ENCODE assay signal across 8 cellular contexts in genomic region chr2:95207111-95207961, GRCh38. TPM values are rescaled to one million over a fixed set of nuclear protein-coding genes. Genes with fewer than 3 reads are reported as not detected.
DNase-seq lines count a peak whose midpoint lies in the region; ATAC-seq and TF ChIP-seq lines count a peak whose summit lies in the region.

Gene ZNF892 (plus strand): TSS chr2:95207521. CDS start chr2:95207816, 295 bp downstream.

- H2BK5ac ChIP-seq in H9 (ENCODE audit: insufficient read length, low read length) = no peak within 1 kb of the TSS

- peak within 1 kb of the TSS; percentile 20 for H3K18ac ChIP-seq in H9 (ENCODE audit: insufficient read length, low read depth, low read length)

- H3K9me3 ChIP-seq in H9 (ENCODE audit: control insufficient read depth, low read depth, low read length) = peaks cover 22% of the 10 kb centered on the region
- H3K9me3 ChIP-seq in SK-N-MC (ENCODE audit: low read depth, low read length) = 0 out of 2 replicates have a peak, but pooled peaks cover 4% of the 10 kb centered on the region
- H3K9me3 ChIP-seq in osteoblast (ENCODE audit: low read depth, low read length) = peaks cover 14% of the 10 kb centered on the region
- H3K9me3 ChIP-seq in thoracic aorta = peaks cover 13% of the 10 kb centered on the region

- no peak within 1 kb of the TSS for H2AFZ ChIP-seq in H9 (ENCODE audit: low read length)
- H2AFZ ChIP-seq in osteoblast (ENCODE audit: low read length) = peak within 1 kb of the TSS; percentile 92

- H4K91ac ChIP-seq in H9 (ENCODE audit: insufficient read length, low read depth, low read length) = no peak within 1 kb of the TSS

- H3K14ac ChIP-seq in H9 (ENCODE audit: insufficient read depth, low read length) = peak within 1 kb of the TSS; percentile 80

- no peak within 1 kb of the TSS for H3K56ac ChIP-seq in H9 (ENCODE audit: insufficient read length, low read depth, low read length)

- H3K9me3 Mint-ChIP-seq in H9 (peaks cover 33 to 35% of the 10 kb centered on the region in 2 experiments), glutamatergic neuron (ENCODE audit: unreplicated experiment) (peaks cover 15% of the 10 kb centered on the region)
- H3K9me3 Mint-ChIP-seq in activated naive CD4-positive, alpha-beta T cell treated with anti-CD3 and anti-CD28 coated beads, Interleukin-2, amount 50 U/mL, for 72 hours = peaks cover 10 to 18% of the 10 kb centered on the region in 2 donors

- H3K27me3 Mint-ChIP-seq in H9 (ENCODE audit: low read depth) (peaks cover 25% of the 10 kb centered on the region), glutamatergic neuron (ENCODE audit: unreplicated experiment) (peaks cover 4% of the 10 kb centered on the region)

- no peak within 1 kb of the TSS for H3K27ac ChIP-seq in H9 (ENCODE audit: insufficient read length, low read depth, low read length)
- no peak within 1 kb of the TSS for H3K27ac ChIP-seq in SK-N-MC
- H3K27ac ChIP-seq in osteoblast (ENCODE audit: low read depth, low read length) = peak within 1 kb of the TSS; percentile 45
- peak within 1 kb of the TSS; percentile 77 to 88 for H3K27ac ChIP-seq in thoracic aorta

- peak within 1 kb of the TSS; percentile 86 to 92 for H3K4me3 Mint-ChIP-seq in H9
- peak within 1 kb of the TSS; percentile 94 for H3K4me3 Mint-ChIP-seq in glutamatergic neuron (ENCODE audit: unreplicated experiment)

- H4K20me1 ChIP-seq in H9 (ENCODE audit: control insufficient read depth, insufficient read depth, insufficient read length) = no peaks in the 10 kb centered on the region
- no peaks in the 10 kb centered on the region for H4K20me1 ChIP-seq in osteoblast (ENCODE audit: insufficient read depth, low read length)

- ATAC-seq in activated naive CD4-positive, alpha-beta T cell treated with anti-CD3 and anti-CD28 coated beads, Interleukin-2, amount 50 U/mL, for 72 hours = peak; percentile 94 to 97
- ATAC-seq in thoracic aorta (ENCODE audit: insufficient number of reproducible peaks, low FRiP score, low read depth) = peak; percentile 87

- H3K36me3 Mint-ChIP-seq in H9 (ENCODE audit: insufficient read depth in 1 of 3, low read depth in 3 of 3) (peaks cover 35 to 42% (median 35%) of the 10 kb centered on the region in 3 experiments), glutamatergic neuron (ENCODE audit: unreplicated experiment) (peaks cover 38% of the 10 kb centered on the region)
- peaks cover 32 to 44% of the 10 kb centered on the region in 2 donors for H3K36me3 Mint-ChIP-seq in activated naive CD4-positive, alpha-beta T cell treated with anti-CD3 and anti-CD28 coated beads, Interleukin-2, amount 50 U/mL, for 72 hours

- no peak within 1 kb of the TSS for H4K8ac ChIP-seq in H9 (replicated peaks; ENCODE audit: insufficient read length, low read depth, low read length)

- H4K5ac ChIP-seq in H9 (ENCODE audit: insufficient read length, low read depth, low read length) = no peak within 1 kb of the TSS

- peaks cover 29% of the 10 kb centered on the region; the same call in 1 of the 2 replicates for H3K36me3 ChIP-seq in SK-N-MC (ENCODE audit: insufficient read depth, low read length)
- peaks cover 17% of the 10 kb centered on the region for H3K36me3 ChIP-seq in osteoblast (ENCODE audit: insufficient read depth, low read length)
- peaks cover 16% of the 10 kb centered on the region for H3K36me3 ChIP-seq in thoracic aorta

- H3K23me2 ChIP-seq in H9 (ENCODE audit: insufficient read length, low read depth, low read length, poor library complexity, severe bottlenecking) = peaks cover 3% of the 10 kb centered on the region

- H3K9ac ChIP-seq in H9 (ENCODE audit: extremely low read depth, insufficient read length, low read length) (peak within 1 kb of the TSS; percentile 44), SK-N-MC (ENCODE audit: insufficient read length) (peak within 1 kb of the TSS; percentile 68)

- no peak within 1 kb of the TSS for H3K4ac ChIP-seq in H9 (ENCODE audit: low read depth, low read length)

- H3K27me3 ChIP-seq in H9 (ENCODE audit: insufficient read depth, low read length) = peaks cover 8% of the 10 kb centered on the region
- no peaks in the 10 kb centered on the region for H3K27me3 ChIP-seq in osteoblast (ENCODE audit: insufficient read depth, low read length)
- H3K27me3 ChIP-seq in thoracic aorta (replicated peaks; ENCODE audit: insufficient read depth) = no peaks in the 10 kb centered on the region

- H3K4me3 ChIP-seq in SK-N-MC (peak within 1 kb of the TSS; percentile 83), osteoblast (ENCODE audit: insufficient read depth, low read length) (peak within 1 kb of the TSS; percentile 90), thoracic aorta (peak within 1 kb of the TSS; percentile 77)

- H2BK120ac ChIP-seq in H9 (ENCODE audit: low read depth, low read length, poor library complexity, severe bottlenecking) = no peak within 1 kb of the TSS

- DNase-seq in GM04503 (ENCODE audit: low read depth) = peak; percentile 55
- peak; percentile 96 for DNase-seq in H9
- DNase-seq in M059J (ENCODE audit: low read depth) = peak; percentile 90
- no peak for DNase-seq in SK-N-MC (ENCODE audit: low read depth, low spot score)
- peak; percentile 80 to 84 for DNase-seq in activated naive CD4-positive, alpha-beta T cell treated with anti-CD3 and anti-CD28 coated beads, Interleukin-2, amount 50 U/mL, for 72 hours (ENCODE audit: low spot score in 2 of 2)
- peak; percentile 99 for DNase-seq in glutamatergic neuron
- DNase-seq in osteoblast (ENCODE audit: insufficient read length, low spot score, missing footprints) = peak; percentile 97
- DNase-seq in thoracic aorta (ENCODE audit: low spot score) = peak; percentile 67

- H3K79me1 ChIP-seq in H9 (ENCODE audit: insufficient read depth, low read depth, low read length, poor library complexity, severe bottlenecking) = no peaks in the 10 kb centered on the region

- H3K27ac Mint-ChIP-seq in H9 (peak within 1 kb of the TSS; percentile 88 to 96 (median 94); a peak in 6 of 7 replicates), glutamatergic neuron (ENCODE audit: unreplicated experiment) (peak within 1 kb of the TSS; percentile 89)
- H3K27ac Mint-ChIP-seq in activated naive CD4-positive, alpha-beta T cell treated with anti-CD3 and anti-CD28 coated beads, Interleukin-2, amount 50 U/mL, for 72 hours = peak within 1 kb of the TSS; percentile 30 to 87

- TF ChIP-seq CTCF in H9 (conservative IDR thresholded peaks at IDR 0.05) (peak; percentile 39; the same call in 2 of the 3 replicates), glutamatergic neuron (IDR thresholded peaks at IDR 0.05; ENCODE audit: partially characterized antibody, unreplicated experiment) (no peak), osteoblast (IDR thresholded peaks at IDR 0.05; ENCODE audit: extremely low read depth, low read depth, low read length) (peak; percentile 27), thoracic aorta (IDR thresholded peaks at IDR 0.05) (peak; percentile 25)

- H3K23ac ChIP-seq in H9 (ENCODE audit: insufficient read length, low read depth, low read length) = no peak within 1 kb of the TSS

- H3K4me1 Mint-ChIP-seq in H9 (peaks cover 21 to 25% of the 10 kb centered on the region in 2 experiments), glutamatergic neuron (ENCODE audit: low read depth, unreplicated experiment) (peaks cover 8% of the 10 kb centered on the region)

- no peak within 1 kb of the TSS for H2BK15ac ChIP-seq in H9 (ENCODE audit: low read depth, low read length)

- no peak within 1 kb of the TSS for H2AK5ac ChIP-seq in H9 (ENCODE audit: insufficient read length, low read length)

- no peaks in the 10 kb centered on the region for H3K79me2 ChIP-seq in H9 (ENCODE audit: insufficient read depth, low read length)
- H3K79me2 ChIP-seq in osteoblast (ENCODE audit: insufficient read depth, low read length) = no peaks in the 10 kb centered on the region

- WGBS in H9 (ENCODE audit: extremely low coverage, insufficient read length, low lambda C conversion rate) = no CpG with 5 or more reads among the region's 74 CpGs

- H3T11ph ChIP-seq in H9 (ENCODE audit: low read length) = no peak within 1 kb of the TSS

- no peaks in the 10 kb centered on the region for H3K4me1 ChIP-seq in H9 (ENCODE audit: insufficient read depth, low read length)
- H3K4me1 ChIP-seq in osteoblast (ENCODE audit: insufficient read depth, low read length) = peaks cover 7% of the 10 kb centered on the region
- peaks cover 4 to 20% of the 10 kb centered on the region in 2 donors for H3K4me1 ChIP-seq in thoracic aorta (ENCODE audit: control insufficient read depth in 1 of 2, low read depth in 2 of 2)

- H3K4me2 ChIP-seq in H9 (ENCODE audit: insufficient read depth, insufficient read length, low read length) = peak within 1 kb of the TSS; percentile 47
- peak within 1 kb of the TSS; percentile 90 for H3K4me2 ChIP-seq in osteoblast (ENCODE audit: insufficient read depth, low read length)

- no peak within 1 kb of the TSS for H2BK12ac ChIP-seq in H9 (ENCODE audit: insufficient read length, low read depth, low read length)

- no peak within 1 kb of the TSS for H2BK20ac ChIP-seq in H9 (ENCODE audit: low read depth, low read length, poor library complexity, severe bottlenecking)

RNA-seq across cellular contexts. Expression of gene ZNF892, which starts in this region (rescaled TPM):
- total RNA-seq in H9 (2021) = 13.2 and 13.3 TPM in 2 replicates
- total RNA-seq in M059J (2014; rRNA removed; shearing (Covaris generic)) = 1.6 and 2.7 TPM in 2 replicates
- total RNA-seq in activated naive CD4-positive, alpha-beta T cell treated with anti-CD3 and anti-CD28 coated beads, Interleukin-2, amount 50 U/mL, for 72 hours = 1 to 10 TPM; 3.6 to 3.9 TPM
- 21.1 TPM for total RNA-seq in glutamatergic neuron (ENCODE audit: unreplicated experiment)
- total RNA-seq in osteoblast = 6.2 and 6.5 TPM in 2 replicates
- 10 to 100 TPM in 1 of 2 donors, 1 to 10 TPM in 1; 7.6 to 22.9 TPM for total RNA-seq in thoracic aorta

Comparison
In these comparisons a context has a peak if more than half of its experiments do, and no peak if none do; other contexts are left out.
1. H3K27ac ChIP-seq: peak in osteoblast (single experiment) and thoracic aorta (2 of 2); none in H9 (single experiment) and SK-N-MC (single experiment).
2. Peak in every context shown above with its lines, with median percentiles within 50 percentile points of each other: H3K27ac Mint-ChIP-seq and H3K4me3 ChIP-seq.